ENCODE assay signal across 8 cellular contexts in genomic region chr5:138543730-138544104, GRCh38. TPM values are rescaled to one million over a fixed set of nuclear protein-coding genes. Genes with fewer than 3 reads are reported as not detected.
DNase-seq lines count a peak whose midpoint lies in the region; ATAC-seq and TF ChIP-seq lines count a peak whose summit lies in the region.

No MANE protein-coding gene starts in this region.

- DNase-seq in GM13977 (ENCODE audit: low spot score) (peak; percentile 62), dorsolateral prefrontal cortex (no peak), NCI-H1694 (lab: John Stamatoyannopoulos, UW) (no peak), mucosa of gallbladder (ENCODE audit: low spot score) (no peak), UCSD-AML1 (lab: John Stamatoyannopoulos, UW; ENCODE audit: unreplicated experiment) (no peak)

- H3K4me1 ChIP-seq in KMS-11 (ENCODE audit: low read depth, poor library complexity, severe bottlenecking) (peaks cover 51% of the 10 kb centered on the region), mucosa of stomach (ENCODE audit: control insufficient read depth, insufficient read depth, low read length) (peaks cover 31% of the 10 kb centered on the region)

- H3K4me2 ChIP-seq in KMS-11, result peak overlapping the region; percentile 96

- ATAC-seq in GM21529 (IDR thresholded peaks at IDR 0.05; ENCODE audit: unreplicated experiment), result peak; percentile 45

- peak overlapping the region; percentile 93 for H3K9ac ChIP-seq in KMS-11
- H3K9ac ChIP-seq in mucosa of stomach (ENCODE audit: low read length), result peak overlapping the region; percentile 99

- peak overlapping the region; percentile 64 for H2AFZ ChIP-seq in KMS-11 (ENCODE audit: low read depth)

- H4K20me1 ChIP-seq in KMS-11 (ENCODE audit: insufficient read depth), result 0 out of 2 replicates have a peak, but pooled peaks cover 13% of the 10 kb centered on the region

- peaks cover 88% of the 10 kb centered on the region for H3K79me2 ChIP-seq in KMS-11 (ENCODE audit: insufficient read depth, low read depth)

- no peak for TF ChIP-seq CTCF in GM13977 (IDR thresholded peaks at IDR 0.05; ENCODE audit: extremely low read depth, insufficient read depth, missing control alignments)
- TF ChIP-seq CTCF in KMS-11 (conservative IDR thresholded peaks at IDR 0.05; ENCODE audit: low read depth, low read length), result no peak
- no peak for TF ChIP-seq CTCF in dorsolateral prefrontal cortex (IDR thresholded peaks at IDR 0.05 in 54 of 56, conservative IDR thresholded peaks at IDR 0.05 in 2 of 56; ENCODE audit: low read depth in 1 of 56, partially characterized antibody in 56 of 56)

- H3K27ac ChIP-seq in KMS-11 (peak overlapping the region; percentile 91), dorsolateral prefrontal cortex (peak overlapping the region; percentile 64 to 99 (median 95))

- in situ Hi-C loops in GM13977 (cut with MboI; ENCODE audit: low pct_unique_long_range_greater_than_20kb, low sequenced_read_pairs, unreplicated experiment), result no loop called here

- intact Hi-C loops in dorsolateral prefrontal cortex (cut with DNase I), result loop anchor here (1.0 to 10.0 kb wide), 4 partner anchors 32 to 81 kb away; partner anchors contain the start of genes HSPA9 (in 2 of the 2) and EGR1 (in 1 of the 2)

- peak overlapping the region; percentile 33 for H3K4me3 ChIP-seq in KMS-11 (IDR thresholded peaks at IDR 0.05; ENCODE audit: insufficient read depth, low read depth, low read length)
- H3K4me3 ChIP-seq in dorsolateral prefrontal cortex, result peak overlapping the region; percentile 67 to 100 (median 94)
- H3K4me3 ChIP-seq in mucosa of stomach (ENCODE audit: low read length), result peak overlapping the region; percentile 97

- H3K27me3 ChIP-seq in KMS-11 (ENCODE audit: insufficient read depth, low read depth), result no peaks in the 10 kb centered on the region
- H3K27me3 ChIP-seq in dorsolateral prefrontal cortex, result no peaks in the 10 kb centered on the region
- H3K27me3 ChIP-seq in mucosa of stomach (ENCODE audit: control insufficient read depth, insufficient read depth, low read length), result no peaks in the 10 kb centered on the region

- H3K9me3 ChIP-seq in mucosa of stomach (ENCODE audit: control insufficient read depth, low read length), result no peaks in the 10 kb centered on the region

- H3K36me3 ChIP-seq in KMS-11 (ENCODE audit: insufficient read depth) (no peaks in the 10 kb centered on the region; the same call in 1 of the 2 replicates), mucosa of stomach (ENCODE audit: control insufficient read depth, insufficient read depth, low read length) (no peaks in the 10 kb centered on the region)

RNA-seq across cellular contexts. Expression of gene ETF1, which starts 0.7 kb away (rescaled TPM):
- total RNA-seq in dorsolateral prefrontal cortex, result 10 to 100 TPM; 35.2 to 73.6 (median 57.5) TPM
- total RNA-seq in mucosa of gallbladder, result 63.1 TPM

RNA-seq across cellular contexts. Expression of gene HSPA9, which starts 31.5 kb away (rescaled TPM):
- total RNA-seq in dorsolateral prefrontal cortex (100 to 1,000 TPM; 167 to 280 (median 215) TPM), mucosa of gallbladder (170 TPM)

Comparison
In these comparisons a context has a peak if more than half of its experiments do, and no peak if none do; other contexts are left out.
1. H3K4me3 ChIP-seq: peak in every context shown above with its lines; median percentile 97 in mucosa of stomach; 94 in dorsolateral prefrontal cortex; 33 in KMS-11.